In genomic region chrX:42497356-42497755, GRCh38 we compare ENCODE assay signal across 5 cellular contexts.
"Had no signal": no experiment of that assay in that cellular context is flagged by ENCODE, and none has a peak within 500 bp of the region (broad histone marks: within the 10 kb centered on the region; RNA-seq: fewer than 3 reads in every experiment).

No MANE protein-coding gene starts in this region.

- DNase-seq: IMR-90, KBM-7, KG1 had no signal

- H3K4me3 ChIP-seq: K562 had no signal

- H3K27ac ChIP-seq: HL-60 had no signal
